ENCODE assay signal across 22 cellular contexts in genomic region chr3:154775821-154776548, GRCh38.
"Had no signal": no experiment of that assay in that cellular context is flagged by ENCODE, and none has a peak within 500 bp of the region (broad histone marks: within the 10 kb centered on the region; RNA-seq: fewer than 3 reads in every experiment).

No MANE protein-coding gene starts in this region.

- H3K4me1 ChIP-seq: body of pancreas, psoas muscle, sigmoid colon had no signal

- ATAC-seq: activated CD8-positive, alpha-beta T cell treated with anti-CD3 and anti-CD28 coated beads for 36 hours; activated T-cell treated with anti-CD3 and anti-CD28 coated beads, Interleukin-2, amount 50 U/mL, for 4 hours; body of pancreas; foreskin keratinocyte; left cardiac atrium; stimulated activated effector memory CD8-positive, alpha-beta T cell treated with anti-CD3 and anti-CD28 coated beads, Interleukin-12 subunit alpha, Interleukin-12 subunit beta, amount 100 ng/mL, for 72 hours had no signal

- H3K36me3 Mint-ChIP-seq: activated naive CD4-positive, alpha-beta T cell treated with anti-CD3 and anti-CD28 coated beads, Interleukin-2, amount 50 U/mL, for 24 hours; stimulated activated effector memory CD8-positive, alpha-beta T cell treated with anti-CD3 and anti-CD28 coated beads, Interleukin-12 subunit alpha, Interleukin-12 subunit beta, amount 100 ng/mL, for 72 hours had no signal

- H3K27ac Mint-ChIP-seq: activated CD8-positive, alpha-beta T cell treated with anti-CD3 and anti-CD28 coated beads for 36 hours; activated naive CD4-positive, alpha-beta T cell treated with anti-CD3 and anti-CD28 coated beads, Interleukin-2, amount 50 U/mL, for 24 hours; stimulated activated effector memory CD8-positive, alpha-beta T cell treated with anti-CD3 and anti-CD28 coated beads, Interleukin-12 subunit alpha, Interleukin-12 subunit beta, amount 100 ng/mL, for 72 hours had no signal

- H3K27me3 Mint-ChIP-seq: activated CD8-positive, alpha-beta T cell treated with anti-CD3 and anti-CD28 coated beads for 36 hours; activated naive CD4-positive, alpha-beta T cell treated with anti-CD3 and anti-CD28 coated beads, Interleukin-2, amount 50 U/mL, for 24 hours had no signal

- H3K4me3 Mint-ChIP-seq: activated CD8-positive, alpha-beta T cell treated with anti-CD3 and anti-CD28 coated beads for 36 hours; activated naive CD4-positive, alpha-beta T cell treated with anti-CD3 and anti-CD28 coated beads, Interleukin-2, amount 50 U/mL, for 24 hours; activated T-cell treated with anti-CD3 and anti-CD28 coated beads, Interleukin-2, amount 50 U/mL, for 4 hours; neural crest cell; stimulated activated effector memory CD8-positive, alpha-beta T cell treated with anti-CD3 and anti-CD28 coated beads, Interleukin-12 subunit alpha, Interleukin-12 subunit beta, amount 100 ng/mL, for 72 hours had no signal

- H3K27me3 ChIP-seq: body of pancreas, sigmoid colon had no signal

- H3K4me3 ChIP-seq: body of pancreas, lung, psoas muscle, sigmoid colon, thoracic aorta had no signal

- H3K27ac ChIP-seq: body of pancreas, foreskin keratinocyte, psoas muscle, sigmoid colon, thoracic aorta had no signal

- DNase-seq: activated CD4-positive, alpha-beta T cell treated with anti-CD3 and anti-CD28 coated beads for 48 hours; activated CD8-positive, alpha-beta T cell treated with anti-CD3 and anti-CD28 coated beads for 36 hours; activated effector memory CD4-positive, alpha-beta T cell treated with anti-CD3 and anti-CD28 coated beads, Interleukin-2, amount 50 U/mL, for 16 hours; activated T-cell treated with anti-CD3 and anti-CD28 coated beads, Interleukin-2, amount 50 U/mL, for 4 hours; amygdala; body of pancreas; central memory CD4-positive, alpha-beta T cell; cortex of kidney; effector CD8-positive, alpha-beta T cell; foreskin keratinocyte; glutamatergic neuron; left cardiac atrium; midbrain; psoas muscle; sigmoid colon; stimulated activated CD4-positive, alpha-beta T cell treated with anti-CD3 and anti-CD28 coated beads, Interleukin-12 subunit alpha, Interleukin-12 subunit beta, amount 100 ng/mL, for 4 hours; T-helper 2 cell had no signal

- H3K9me3 Mint-ChIP-seq: activated CD8-positive, alpha-beta T cell treated with anti-CD3 and anti-CD28 coated beads for 36 hours; activated naive CD4-positive, alpha-beta T cell treated with anti-CD3 and anti-CD28 coated beads, Interleukin-2, amount 50 U/mL, for 24 hours; activated T-cell treated with anti-CD3 and anti-CD28 coated beads, Interleukin-2, amount 50 U/mL, for 4 hours; neural crest cell had no signal

- H3K9me3 ChIP-seq: body of pancreas, psoas muscle, sigmoid colon, thoracic aorta had no signal

- H3K36me3 ChIP-seq: sigmoid colon, thoracic aorta had no signal

- H3K4me1 Mint-ChIP-seq: activated naive CD4-positive, alpha-beta T cell treated with anti-CD3 and anti-CD28 coated beads, Interleukin-2, amount 50 U/mL, for 24 hours; neural crest cell; stimulated activated effector memory CD8-positive, alpha-beta T cell treated with anti-CD3 and anti-CD28 coated beads, Interleukin-12 subunit alpha, Interleukin-12 subunit beta, amount 100 ng/mL, for 72 hours had no signal
